Comparison of ENCODE assay signal across 27 cellular contexts in genomic region chr3:143091438-143091837, GRCh38.
"Had no signal": no experiment of that assay in that cellular context is flagged by ENCODE, and none has a peak within 500 bp of the region (broad histone marks: within the 10 kb centered on the region; RNA-seq: fewer than 3 reads in every experiment).

No MANE protein-coding gene starts in this region.

- H3K79me2 ChIP-seq: parathyroid adenoma had no signal

- H3K4me1 Mint-ChIP-seq: endodermal cell; naive B cell; stimulated activated effector memory CD8-positive, alpha-beta T cell treated with anti-CD3 and anti-CD28 coated beads, Interleukin-12 subunit alpha, Interleukin-12 subunit beta, amount 100 ng/mL, for 72 hours had no signal

- H3K4me1 ChIP-seq: foreskin keratinocyte, gastroesophageal sphincter, heart right ventricle, parathyroid adenoma, sigmoid colon, stomach, tibial artery, upper lobe of left lung had no signal

- H3K27ac Mint-ChIP-seq: dendritic cell treated with granulocyte-macrophage colony-stimulating factor and Interleukin-4, amounts not matched to agents 40 ng/mL and 50 ng/mL, for 4 days; endodermal cell; mesothelial cell of epicardium; naive B cell; natural killer cell treated with Interleukin-12 subunit alpha and Interleukin-12 subunit beta and Interleukin-15 and Interleukin-18, amount 100 ng/mL, for 72 hours; neural progenitor cell; progenitor cell of endocrine pancreas; stimulated activated effector memory CD8-positive, alpha-beta T cell treated with anti-CD3 and anti-CD28 coated beads, Interleukin-12 subunit alpha, Interleukin-12 subunit beta, amount 100 ng/mL, for 72 hours had no signal

- H3K27me3 ChIP-seq: foreskin keratinocyte, heart right ventricle, neural progenitor cell, sigmoid colon, stomach, upper lobe of left lung had no signal

- H3K36me3 Mint-ChIP-seq: mesothelial cell of epicardium; naive B cell; natural killer cell treated with Interleukin-12 subunit alpha and Interleukin-12 subunit beta and Interleukin-15 and Interleukin-18, amount 100 ng/mL, for 72 hours; neural progenitor cell; stimulated activated effector memory CD8-positive, alpha-beta T cell treated with anti-CD3 and anti-CD28 coated beads, Interleukin-12 subunit alpha, Interleukin-12 subunit beta, amount 100 ng/mL, for 72 hours had no signal

- H3K4me3 ChIP-seq: gastroesophageal sphincter, heart right ventricle, lung, mucosa of descending colon, neural progenitor cell, sigmoid colon, stomach, tibial artery, upper lobe of left lung had no signal

- H3K4me2 ChIP-seq: neural progenitor cell had no signal

- H3K9ac ChIP-seq: neural progenitor cell, parathyroid adenoma had no signal

- H2AFZ ChIP-seq: neural progenitor cell, parathyroid adenoma had no signal

- H3K27me3 Mint-ChIP-seq: dendritic cell treated with granulocyte-macrophage colony-stimulating factor and Interleukin-4, amounts not matched to agents 40 ng/mL and 50 ng/mL, for 4 days; naive B cell; progenitor cell of endocrine pancreas had no signal

- H3K9me3 ChIP-seq: gastroesophageal sphincter, heart right ventricle, mucosa of descending colon, sigmoid colon, stomach, tibial artery, upper lobe of left lung had no signal

- H3K4me3 Mint-ChIP-seq: dendritic cell treated with granulocyte-macrophage colony-stimulating factor and Interleukin-4, amounts not matched to agents 40 ng/mL and 50 ng/mL, for 4 days; endodermal cell; mesothelial cell of epicardium; naive B cell; natural killer cell treated with Interleukin-12 subunit alpha and Interleukin-12 subunit beta and Interleukin-15 and Interleukin-18, amount 100 ng/mL, for 72 hours; neural progenitor cell; stimulated activated effector memory CD8-positive, alpha-beta T cell treated with anti-CD3 and anti-CD28 coated beads, Interleukin-12 subunit alpha, Interleukin-12 subunit beta, amount 100 ng/mL, for 72 hours had no signal

- H3K9me3 Mint-ChIP-seq: dendritic cell treated with granulocyte-macrophage colony-stimulating factor and Interleukin-4, amounts not matched to agents 40 ng/mL and 50 ng/mL, for 4 days; natural killer cell treated with Interleukin-12 subunit alpha and Interleukin-12 subunit beta and Interleukin-15 and Interleukin-18, amount 100 ng/mL, for 72 hours; stimulated activated effector memory CD8-positive, alpha-beta T cell treated with anti-CD3 and anti-CD28 coated beads, Interleukin-12 subunit alpha, Interleukin-12 subunit beta, amount 100 ng/mL, for 72 hours had no signal

- H3K36me3 ChIP-seq: gastroesophageal sphincter, heart right ventricle, neural progenitor cell, sigmoid colon, stomach, tibial artery, upper lobe of left lung had no signal

- H3K27ac ChIP-seq: epithelial cell of prostate, foreskin keratinocyte, gastroesophageal sphincter, heart right ventricle, neural progenitor cell, parathyroid adenoma, sigmoid colon, stomach, tibial artery, upper lobe of left lung had no signal

- DNase-seq: effector CD8-positive, alpha-beta T cell; endodermal cell; foreskin keratinocyte; heart right ventricle; hippocampal formation; islet precursor cell; mesenchymal stem cell; mucosa of descending colon; naive B cell; right cardiac atrium; sigmoid colon; stimulated activated CD4-positive, alpha-beta T cell treated with anti-CD3 and anti-CD28 coated beads, Interleukin-2, amount 100 ng/mL, for 24 hours; stimulated activated CD4-positive, alpha-beta T cell treated with anti-CD3 and anti-CD28 coated beads, Interleukin-4, amount 100 ng/mL, for 24 hours; stimulated activated naive CD4-positive, alpha-beta T cell treated with Interleukin-2 at 50 U/mL for 16 hours; stomach; tibial artery; upper lobe of left lung had no signal
